In genomic region chrX:69093960-69094935, GRCh38 we compare ENCODE assay signal across 8 cellular contexts.
A peak's percentile ranks its signal among the peaks of the same experiment; 100 is the strongest.
DNase-seq lines count a peak whose midpoint lies in the region; ATAC-seq and TF ChIP-seq lines count a peak whose summit lies in the region.

No MANE protein-coding gene starts in this region.

- TF ChIP-seq POLR2A in HCT116 (IDR thresholded peaks at IDR 0.05; ENCODE audit: borderline replicate concordance, extremely low read depth, insufficient read depth, insufficient read length) = no peak
- no peak for TF ChIP-seq POLR2A in sigmoid colon (IDR thresholded peaks at IDR 0.05)

- H3K79me2 ChIP-seq in HCT116 (ENCODE audit: insufficient read depth, low read length) = no peaks in the 10 kb centered on the region

- TF ChIP-seq RAD21 in HCT116 (IDR thresholded peaks at IDR 0.05; ENCODE audit: low read depth) = peak; percentile 49

- H3K4me2 ChIP-seq in HCT116 (ENCODE audit: low read length) = no peak overlapping the region

- H3K4me3 ChIP-seq in HCT116 (replicated peaks in 1 of 2; ENCODE audit: low read depth in 1 of 2, low read length in 2 of 2) (no peak overlapping the region), sigmoid colon (no peak overlapping the region)

- TF ChIP-seq CTCF in HCT116 (IDR thresholded peaks at IDR 0.05 in 2 of 3, conservative IDR thresholded peaks at IDR 0.05 in 1 of 3; ENCODE audit: borderline replicate concordance in 1 of 3, insufficient read depth in 1 of 3, low read depth in 2 of 3, low read length in 2 of 3) (peak; percentile 25 to 60 (median 53); a peak in 5 of 6 replicates), sigmoid colon (IDR thresholded peaks at IDR 0.05) (peak in 2 of 4 experiments; percentile 40 to 49)

- no peak for TF ChIP-seq EP300 in sigmoid colon (IDR thresholded peaks at IDR 0.05)

- WGBS in sigmoid colon, 2 donors = 75 to 77% methylated on average over 19 of the region's 19 CpGs

- H3K4me1 ChIP-seq in HCT116 (ENCODE audit: control insufficient read depth in 1 of 2, insufficient read depth in 2 of 2, low read length in 2 of 2) (peaks cover 0 to 4% of the 10 kb centered on the region in 2 experiments; a peak in 1 of 4 replicates), sigmoid colon (no peaks in the 10 kb centered on the region)

- no peaks in the 10 kb centered on the region for H4K20me1 ChIP-seq in HCT116 (ENCODE audit: insufficient read depth)

- H3K9me2 ChIP-seq in HCT116 (ENCODE audit: insufficient read depth) = no peaks in the 10 kb centered on the region

- intact Hi-C loops in HCT116 (cut with micrococcal nuclease) (no loop called here), sigmoid colon (cut with DNase I) (loop anchor here (2.0 kb wide), 2 partner anchors 127 to 193 kb away; no protein-coding TSS in a partner anchor)

- DNase-seq in NCI-H1417 (lab: John Stamatoyannopoulos, UW) (peak; percentile 9 to 34 (median 11)), NCI-H1417 treated with DMSO at 0.1 percent for 48 hours (lab: John Stamatoyannopoulos, UW) (no peak), HCT116 (ENCODE audit: low read depth, low spot score) (peak; percentile 21), NCI-H226 (peak; percentile 34), glomerular visceral epithelial cell (ENCODE audit: extremely low spot score) (peak; percentile 2), sigmoid colon (peak; percentile 74)
- peak; percentile 9 for DNase-seq in activated naive CD4-positive, alpha-beta T cell treated with Interleukin-2 at 50 U/mL for 16 hours

- H3K36me3 ChIP-seq in HCT116 (ENCODE audit: control insufficient read depth in 1 of 2, insufficient read depth in 2 of 2, low read length in 2 of 2) = no peaks in the 10 kb centered on the region
- H3K36me3 ChIP-seq in sigmoid colon = no peaks in the 10 kb centered on the region

- ATAC-seq in HCT116 (peak; percentile 97), HG03139 (IDR thresholded peaks at IDR 0.05; ENCODE audit: unreplicated experiment) (no peak)

- CTCF ChIA-PET in HCT116 (lab: Charles Lee) = interaction anchor here (0.7 to 1.4 kb wide), 6 partner anchors 8 to 266 kb away, joined by 3 to 7 read pairs (median 6); partner anchors contain the start of gene EFNB1

- POLR2A ChIA-PET in HCT116 (lab: Charles Lee) = interaction anchor here (1.7 kb wide), 1 partner anchor 267 kb away, joined by 4 read pairs; no protein-coding TSS in a partner anchor

- H3K27ac ChIP-seq in HCT116 (ENCODE audit: low read depth, low read length) = no peak overlapping the region
- H3K27ac ChIP-seq in sigmoid colon = no peak overlapping the region

- no peak overlapping the region for H3K9ac ChIP-seq in HCT116 (ENCODE audit: low read length)

- H3K27me3 ChIP-seq in HCT116 (ENCODE audit: insufficient read depth, low read length) = no peaks in the 10 kb centered on the region
- H3K27me3 ChIP-seq in sigmoid colon = no peaks in the 10 kb centered on the region

- H3K9me3 ChIP-seq in HCT116 (ENCODE audit: control insufficient read depth in 1 of 2, insufficient read depth in 1 of 2, low read depth in 1 of 2, low read length in 2 of 2) (no peaks in the 10 kb centered on the region), sigmoid colon (no peaks in the 10 kb centered on the region)

- RAD21 ChIA-PET in HCT116 (lab: Charles Lee; ENCODE audit: low non-redundant PET in 1 of 2, low total read pairs in 2 of 2, uncharacterized antibody in 2 of 2, unreplicated experiment in 2 of 2) = interaction anchor here in 1 of 2 experiments (0.8 kb wide), 1 partner anchor 266 kb away, joined by 4 read pairs; no protein-coding TSS in a partner anchor

- BruUV-seq in HCT116 (replicated peaks; lab: Mats Ljungman, UMichigan) = no TSS peak

- no peak overlapping the region for H2AFZ ChIP-seq in HCT116 (ENCODE audit: low read depth, low read length, poor library complexity, severe bottlenecking)

TF ChIP-seq in HCT116, 20 proteins besides CTCF, POLR2A, EP300 and RAD21:
- TF ChIP-seq ZBTB33 (IDR thresholded peaks at IDR 0.05; ENCODE audit: extremely low read depth, insufficient replicate concordance, low read length) = no peak
- no peak for TF ChIP-seq TCF7L2 (IDR thresholded peaks at IDR 0.05; ENCODE audit: borderline replicate concordance, extremely low read depth, insufficient read depth, insufficient read length)
- no peak for TF ChIP-seq YY1 (IDR thresholded peaks at IDR 0.05; ENCODE audit: extremely low read depth, insufficient replicate concordance, low read depth, low read length)
- no peak for TF ChIP-seq ZNF274 (IDR thresholded peaks at IDR 0.05; ENCODE audit: low read depth, low read length)
- no peak for TF ChIP-seq ELF1 (IDR thresholded peaks at IDR 0.05; ENCODE audit: borderline replicate concordance, low read depth)
